1 cellular context compared by ENCODE assay signal in genomic region chr2:233353769-233354499, GRCh38.
TF ChIP-seq lines count a peak whose summit lies in the region.

A gene with protein sequence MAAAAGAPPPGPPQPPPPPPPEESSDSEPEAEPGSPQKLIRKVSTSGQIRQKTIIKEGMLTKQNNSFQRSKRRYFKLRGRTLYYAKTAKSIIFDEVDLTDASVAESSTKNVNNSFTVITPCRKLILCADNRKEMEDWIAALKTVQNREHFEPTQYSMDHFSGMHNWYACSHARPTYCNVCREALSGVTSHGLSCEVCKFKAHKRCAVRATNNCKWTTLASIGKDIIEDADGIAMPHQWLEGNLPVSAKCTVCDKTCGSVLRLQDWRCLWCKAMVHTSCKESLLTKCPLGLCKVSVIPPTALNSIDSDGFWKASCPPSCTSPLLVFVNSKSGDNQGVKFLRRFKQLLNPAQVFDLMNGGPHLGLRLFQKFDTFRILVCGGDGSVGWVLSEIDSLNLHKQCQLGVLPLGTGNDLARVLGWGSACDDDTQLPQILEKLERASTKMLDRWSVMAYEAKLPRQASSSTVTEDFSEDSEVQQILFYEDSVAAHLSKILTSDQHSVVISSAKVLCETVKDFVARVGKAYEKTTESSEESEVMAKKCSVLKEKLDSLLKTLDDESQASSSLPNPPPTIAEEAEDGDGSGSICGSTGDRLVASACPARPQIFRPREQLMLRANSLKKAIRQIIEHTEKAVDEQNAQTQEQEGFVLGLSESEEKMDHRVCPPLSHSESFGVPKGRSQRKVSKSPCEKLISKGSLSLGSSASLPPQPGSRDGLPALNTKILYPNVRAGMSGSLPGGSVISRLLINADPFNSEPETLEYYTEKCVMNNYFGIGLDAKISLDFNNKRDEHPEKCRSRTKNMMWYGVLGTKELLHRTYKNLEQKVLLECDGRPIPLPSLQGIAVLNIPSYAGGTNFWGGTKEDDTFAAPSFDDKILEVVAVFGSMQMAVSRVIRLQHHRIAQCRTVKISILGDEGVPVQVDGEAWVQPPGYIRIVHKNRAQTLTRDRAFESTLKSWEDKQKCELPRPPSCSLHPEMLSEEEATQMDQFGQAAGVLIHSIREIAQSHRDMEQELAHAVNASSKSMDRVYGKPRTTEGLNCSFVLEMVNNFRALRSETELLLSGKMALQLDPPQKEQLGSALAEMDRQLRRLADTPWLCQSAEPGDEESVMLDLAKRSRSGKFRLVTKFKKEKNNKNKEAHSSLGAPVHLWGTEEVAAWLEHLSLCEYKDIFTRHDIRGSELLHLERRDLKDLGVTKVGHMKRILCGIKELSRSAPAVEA (plus strand): TSS chr2:233354494. CDS start chr2:233354519, 25 bp downstream.

TF ChIP-seq in HepG2, 621 proteins besides CTCF, POLR2A, EP300 and RAD21 (continued from another document and continues in another):
- TF ChIP-seq, protein P1, sequence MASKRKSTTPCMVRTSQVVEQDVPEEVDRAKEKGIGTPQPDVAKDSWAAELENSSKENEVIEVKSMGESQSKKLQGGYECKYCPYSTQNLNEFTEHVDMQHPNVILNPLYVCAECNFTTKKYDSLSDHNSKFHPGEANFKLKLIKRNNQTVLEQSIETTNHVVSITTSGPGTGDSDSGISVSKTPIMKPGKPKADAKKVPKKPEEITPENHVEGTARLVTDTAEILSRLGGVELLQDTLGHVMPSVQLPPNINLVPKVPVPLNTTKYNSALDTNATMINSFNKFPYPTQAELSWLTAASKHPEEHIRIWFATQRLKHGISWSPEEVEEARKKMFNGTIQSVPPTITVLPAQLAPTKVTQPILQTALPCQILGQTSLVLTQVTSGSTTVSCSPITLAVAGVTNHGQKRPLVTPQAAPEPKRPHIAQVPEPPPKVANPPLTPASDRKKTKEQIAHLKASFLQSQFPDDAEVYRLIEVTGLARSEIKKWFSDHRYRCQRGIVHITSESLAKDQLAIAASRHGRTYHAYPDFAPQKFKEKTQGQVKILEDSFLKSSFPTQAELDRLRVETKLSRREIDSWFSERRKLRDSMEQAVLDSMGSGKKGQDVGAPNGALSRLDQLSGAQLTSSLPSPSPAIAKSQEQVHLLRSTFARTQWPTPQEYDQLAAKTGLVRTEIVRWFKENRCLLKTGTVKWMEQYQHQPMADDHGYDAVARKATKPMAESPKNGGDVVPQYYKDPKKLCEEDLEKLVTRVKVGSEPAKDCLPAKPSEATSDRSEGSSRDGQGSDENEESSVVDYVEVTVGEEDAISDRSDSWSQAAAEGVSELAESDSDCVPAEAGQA (IDR thresholded peaks at IDR 0.05; ENCODE audit: low read depth), result no peak
- TF ChIP-seq, protein P1 (CRISPR knock-in tag; IDR thresholded peaks at IDR 0.05; ENCODE audit: borderline replicate concordance), result no peak
- TF ChIP-seq TBL1XR1 (IDR thresholded peaks at IDR 0.05; ENCODE audit: borderline replicate concordance, low read length, partially characterized antibody) (no peak), MYNN (CRISPR knock-in tag; IDR thresholded peaks at IDR 0.05; ENCODE audit: low read depth) (no peak), CBX1 (IDR thresholded peaks at IDR 0.05; ENCODE audit: low read depth) (no peak), EEA1 (CRISPR knock-in tag; IDR thresholded peaks at IDR 0.05; ENCODE audit: borderline replicate concordance) (no peak), NR2F2 (IDR thresholded peaks at IDR 0.05; ENCODE audit: borderline replicate concordance, low read depth) (peak; percentile 92), MZF1 (CRISPR knock-in tag; IDR thresholded peaks at IDR 0.05; ENCODE audit: borderline replicate concordance) (no peak), ZNF350 (CRISPR knock-in tag; IDR thresholded peaks at IDR 0.05; ENCODE audit: borderline replicate concordance, low read depth) (0 out of 2 replicates have a peak, but pooled peaks have one; percentile 58), JARID2 (CRISPR knock-in tag; IDR thresholded peaks at IDR 0.05; ENCODE audit: insufficient replicate concordance) (no peak), AKAP8 (CRISPR knock-in tag; IDR thresholded peaks at IDR 0.05) (no peak), ZNF496 (CRISPR knock-in tag; IDR thresholded peaks at IDR 0.05; ENCODE audit: insufficient replicate concordance) (no peak), MAF1 (CRISPR knock-in tag; IDR thresholded peaks at IDR 0.05; ENCODE audit: borderline replicate concordance) (no peak), THAP7 (CRISPR knock-in tag; IDR thresholded peaks at IDR 0.05) (no peak), SMYD3 (CRISPR knock-in tag; IDR thresholded peaks at IDR 0.05) (no peak), SUZ12 (IDR thresholded peaks at IDR 0.05; ENCODE audit: low read depth, low read length) (no peak), ZNF333 (CRISPR knock-in tag; IDR thresholded peaks at IDR 0.05; ENCODE audit: borderline replicate concordance) (peak; percentile 82; the same call in 1 of the 2 replicates), MEIS2 (CRISPR knock-in tag; IDR thresholded peaks at IDR 0.05) (no peak; the same call in 1 of the 2 replicates), ZNF382 (CRISPR knock-in tag; IDR thresholded peaks at IDR 0.05; ENCODE audit: borderline replicate concordance) (no peak), ZBTB21 (CRISPR knock-in tag; IDR thresholded peaks at IDR 0.05) (no peak), ZZZ3 (CRISPR knock-in tag; IDR thresholded peaks at IDR 0.05; ENCODE audit: borderline replicate concordance) (no peak), ZNF34 (CRISPR knock-in tag; IDR thresholded peaks at IDR 0.05; ENCODE audit: borderline replicate concordance) (no peak), BHLHE40 (IDR thresholded peaks at IDR 0.05; ENCODE audit: low read length) (no peak), ZNF367 (CRISPR knock-in tag; IDR thresholded peaks at IDR 0.05; ENCODE audit: borderline replicate concordance) (no peak), NCOA5 (CRISPR knock-in tag; IDR thresholded peaks at IDR 0.05) (no peak), FOSL2 (CRISPR knock-in tag; IDR thresholded peaks at IDR 0.05) (no peak; the same call in 1 of the 2 replicates), SALL2 (CRISPR knock-in tag; IDR thresholded peaks at IDR 0.05) (peak; percentile 19; the same call in 1 of the 2 replicates), ZMYM3 (CRISPR knock-in tag; IDR thresholded peaks at IDR 0.05) (no peak), KLF12 (CRISPR knock-in tag; IDR thresholded peaks at IDR 0.05; ENCODE audit: borderline replicate concordance) (0 out of 2 replicates have a peak, but pooled peaks have one; percentile 22), CEBPG (CRISPR knock-in tag; IDR thresholded peaks at IDR 0.05) (0 out of 2 replicates have a peak, but pooled peaks have one; percentile 1), U2AF2 (IDR thresholded peaks at IDR 0.05; ENCODE audit: low read depth, low read length) (no peak), CENPX (CRISPR knock-in tag; IDR thresholded peaks at IDR 0.05) (no peak), ZNF224 (CRISPR knock-in tag; IDR thresholded peaks at IDR 0.05) (no peak), CENPBD1 (CRISPR knock-in tag; IDR thresholded peaks at IDR 0.05; ENCODE audit: borderline replicate concordance, low read depth) (no peak), AKNA (CRISPR knock-in tag; IDR thresholded peaks at IDR 0.05; ENCODE audit: borderline replicate concordance) (no peak), ZNF547 (CRISPR knock-in tag; IDR thresholded peaks at IDR 0.05) (peak; percentile 83), ATAD3A (CRISPR knock-in tag; IDR thresholded peaks at IDR 0.05) (no peak), AGO1 (IDR thresholded peaks at IDR 0.05; ENCODE audit: low read depth, low read length, poor library complexity, severe bottlenecking) (no peak), PCBP2 (optimal IDR thresholded peaks at IDR 0.05; ENCODE audit: low read depth, low read length, poor library complexity, severe bottlenecking) (no peak), ZNF639 (CRISPR knock-in tag; conservative IDR thresholded peaks at IDR 0.05) (no peak)
- TF ChIP-seq, protein P2, sequence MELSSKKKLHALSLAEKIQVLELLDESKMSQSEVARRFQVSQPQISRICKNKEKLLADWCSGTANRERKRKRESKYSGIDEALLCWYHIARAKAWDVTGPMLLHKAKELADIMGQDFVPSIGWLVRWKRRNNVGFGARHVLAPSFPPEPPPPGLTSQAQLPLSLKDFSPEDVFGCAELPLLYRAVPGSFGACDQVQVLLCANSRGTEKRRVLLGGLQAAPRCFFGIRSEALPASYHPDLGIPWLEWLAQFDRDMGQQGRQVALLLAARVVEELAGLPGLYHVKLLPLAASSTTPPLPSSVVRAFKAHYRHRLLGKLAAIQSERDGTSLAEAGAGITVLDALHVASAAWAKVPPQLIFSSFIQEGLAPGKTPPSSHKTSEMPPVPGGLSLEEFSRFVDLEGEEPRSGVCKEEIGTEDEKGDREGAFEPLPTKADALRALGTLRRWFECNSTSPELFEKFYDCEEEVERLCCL (CRISPR knock-in tag; IDR thresholded peaks at IDR 0.05; ENCODE audit: borderline replicate concordance), result no peak; the same call in 1 of the 2 replicates
- TF ChIP-seq, protein P3, sequence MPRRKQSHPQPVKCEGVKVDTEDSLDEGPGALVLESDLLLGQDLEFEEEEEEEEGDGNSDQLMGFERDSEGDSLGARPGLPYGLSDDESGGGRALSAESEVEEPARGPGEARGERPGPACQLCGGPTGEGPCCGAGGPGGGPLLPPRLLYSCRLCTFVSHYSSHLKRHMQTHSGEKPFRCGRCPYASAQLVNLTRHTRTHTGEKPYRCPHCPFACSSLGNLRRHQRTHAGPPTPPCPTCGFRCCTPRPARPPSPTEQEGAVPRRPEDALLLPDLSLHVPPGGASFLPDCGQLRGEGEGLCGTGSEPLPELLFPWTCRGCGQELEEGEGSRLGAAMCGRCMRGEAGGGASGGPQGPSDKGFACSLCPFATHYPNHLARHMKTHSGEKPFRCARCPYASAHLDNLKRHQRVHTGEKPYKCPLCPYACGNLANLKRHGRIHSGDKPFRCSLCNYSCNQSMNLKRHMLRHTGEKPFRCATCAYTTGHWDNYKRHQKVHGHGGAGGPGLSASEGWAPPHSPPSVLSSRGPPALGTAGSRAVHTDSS (CRISPR knock-in tag; conservative IDR thresholded peaks at IDR 0.05), result 0 out of 2 replicates have a peak, but pooled peaks have one; percentile 83
